Comparison of ENCODE assay signal across 8 cellular contexts in genomic region chr11:65900125-65900898, GRCh38. TPM values are rescaled to one million over a fixed set of nuclear protein-coding genes. Genes with fewer than 3 reads are reported as not detected.
DNase-seq lines count a peak whose midpoint lies in the region; ATAC-seq and TF ChIP-seq lines count a peak whose summit lies in the region.

TSS of gene FOSL1 (minus strand) at chr11:65900388. CDS start at chr11:65900339, 49 bp downstream.

- POLR2A ChIA-PET in PC-3 (lab: Charles Lee; ENCODE audit: unreplicated experiment): interaction anchor here (0.5 to 2.9 kb wide), 14 partner anchors 9 to 872 kb away, joined by 3 to 31 read pairs (median 6); partner anchors contain the start of genes CCDC85B, FIBP, MUS81 and NEAT1

- H2AFZ ChIP-seq in PC-3 (ENCODE audit: low read length): no peak within 1 kb of the TSS

- no TSS peak for BruUV-seq in PC-3 (replicated peaks; lab: Mats Ljungman, UMichigan)

- H3K9me3 Mint-ChIP-seq in natural killer cell: no peaks in the 10 kb centered on the region
- no peaks in the 10 kb centered on the region for H3K9me3 Mint-ChIP-seq in stimulated activated memory B cell treated with anti-CD40 and anti-IgM and Interleukin-4, amounts not matched to agents 10 μg/mL and 1 μg/mL and 100 μg/mL, for 72 hours

- H3K27me3 Mint-ChIP-seq in natural killer cell (ENCODE audit: low read depth in 2 of 2): peaks cover 0 to 5% of the 10 kb centered on the region in 2 donors
- peaks cover 30% of the 10 kb centered on the region for H3K27me3 Mint-ChIP-seq in stimulated activated memory B cell treated with anti-CD40 and anti-IgM and Interleukin-4, amounts not matched to agents 10 μg/mL and 1 μg/mL and 100 μg/mL, for 72 hours

- peak within 1 kb of the TSS; percentile 90 to 98 for H3K27ac Mint-ChIP-seq in natural killer cell
- peak within 1 kb of the TSS; percentile 60 for H3K27ac Mint-ChIP-seq in stimulated activated memory B cell treated with anti-CD40 and anti-IgM and Interleukin-4, amounts not matched to agents 10 μg/mL and 1 μg/mL and 100 μg/mL, for 72 hours

- peak within 1 kb of the TSS; percentile 96 for H3K27ac ChIP-seq in PC-3 (ENCODE audit: low read length)

- peak within 1 kb of the TSS; percentile 72 for H3K4me3 Mint-ChIP-seq in natural killer cell
- H3K4me3 Mint-ChIP-seq in stimulated activated memory B cell treated with anti-CD40 and anti-IgM and Interleukin-4, amounts not matched to agents 10 μg/mL and 1 μg/mL and 100 μg/mL, for 72 hours: peak within 1 kb of the TSS; percentile 71

- H3K4me1 Mint-ChIP-seq in natural killer cell: peaks cover 12 to 23% of the 10 kb centered on the region in 2 donors
- H3K4me1 Mint-ChIP-seq in stimulated activated memory B cell treated with anti-CD40 and anti-IgM and Interleukin-4, amounts not matched to agents 10 μg/mL and 1 μg/mL and 100 μg/mL, for 72 hours: peaks cover 20% of the 10 kb centered on the region

- ATAC-seq in GM19324 (IDR thresholded peaks at IDR 0.05; ENCODE audit: low FRiP score, unreplicated experiment) (peak; percentile 80), HG03457 (IDR thresholded peaks at IDR 0.05; ENCODE audit: unreplicated experiment) (peak; percentile 62), PC-3 (peak; percentile 66), natural killer cell (peak; percentile 66 to 86 (median 78))
- peak; percentile 94 for ATAC-seq in stimulated activated memory B cell treated with anti-CD40 and anti-IgM and Interleukin-4, amounts not matched to agents 10 μg/mL and 1 μg/mL and 100 μg/mL, for 72 hours

- no peaks in the 10 kb centered on the region for H3K36me3 Mint-ChIP-seq in natural killer cell
- no peaks in the 10 kb centered on the region for H3K36me3 Mint-ChIP-seq in stimulated activated memory B cell treated with anti-CD40 and anti-IgM and Interleukin-4, amounts not matched to agents 10 μg/mL and 1 μg/mL and 100 μg/mL, for 72 hours

- peak within 1 kb of the TSS; percentile 96 for H3K4me2 ChIP-seq in PC-3 (ENCODE audit: low read length)

- H3K9me2 ChIP-seq in PC-3 (replicated peaks; ENCODE audit: low read length): no peaks in the 10 kb centered on the region

- H3K9ac ChIP-seq in PC-3 (ENCODE audit: low read length): peak within 1 kb of the TSS; percentile 98

- peaks cover 87% of the 10 kb centered on the region for H3K79me2 ChIP-seq in PC-3 (ENCODE audit: low read length)

- peaks cover 46% of the 10 kb centered on the region for H3K36me3 ChIP-seq in PC-3 (ENCODE audit: low read depth, low read length)

- no peaks in the 10 kb centered on the region for H3K9me3 ChIP-seq in PC-3 (ENCODE audit: low read length)

- intact Hi-C loops in PC-3 (cut with micrococcal nuclease) (loop anchor here (1.0 kb wide), 1 partner anchor 11 kb away; no protein-coding TSS in a partner anchor), natural killer cell (cut with micrococcal nuclease) (loop anchor here (1.0 kb wide), 1 partner anchor 10 kb away; the partner anchor contains the start of gene CCDC85B)

- peaks cover 31% of the 10 kb centered on the region for H3F3A ChIP-seq in PC-3 (ENCODE audit: low read length, unreplicated experiment)

- DNase-seq in CD1c-positive myeloid dendritic cell (ENCODE audit: extremely low spot score) (peak; percentile 95), PC-3 (peak; percentile 99), activated T-helper 1 cell treated with Interleukin-2 at 50 U/mL for 16 hours (ENCODE audit: low read depth) (peak; percentile 84), fibroblast of gingiva (ENCODE audit: low read depth) (peak; percentile 98), natural killer cell (peak; percentile 91)

- peak within 1 kb of the TSS; percentile 78 for H3K4me3 ChIP-seq in PC-3 (ENCODE audit: low read length)

- CTCF ChIA-PET in PC-3 (lab: Charles Lee): interaction anchor here (0.6 to 1.0 kb wide), 5 partner anchors 9 to 18 kb away, joined by 3 to 24 read pairs (median 3); partner anchors contain the start of gene FIBP

- no peaks in the 10 kb centered on the region for H3K27me3 ChIP-seq in PC-3 (ENCODE audit: low read length)

- H3K4me1 ChIP-seq in PC-3 (ENCODE audit: insufficient read depth, low read length): peaks cover 55% of the 10 kb centered on the region

- peaks cover 43% of the 10 kb centered on the region for H4K20me1 ChIP-seq in PC-3 (ENCODE audit: low read length)

- no peak for TF ChIP-seq CTCF in PC-3 (conservative IDR thresholded peaks at IDR 0.05; ENCODE audit: low read depth, low read length)
- TF ChIP-seq CTCF in natural killer cell (IDR thresholded peaks at IDR 0.05): no peak

RNA-seq across cellular contexts. Expression of gene FOSL1, which starts in this region (rescaled TPM):
- total RNA-seq in PC-3 (2014; rRNA removed) (656 and 851 TPM in 2 replicates), natural killer cell (1 to 10 TPM; 3.4 to 9.0 (median 6.8) TPM)

Comparison
In these comparisons a context has a peak if more than half of its experiments do, and no peak if none do; other contexts are left out.
1. Peak in every context shown above with its lines: DNase-seq, ATAC-seq, H3K4me3 ChIP-seq and H3K27ac ChIP-seq.
2. RNA of gene FOSL1 (total RNA-seq): 656 to 851 TPM in PC-3; 3.4 to 9.0 TPM in natural killer cell; every median in the first group is over 10 times any median in the second.